Comparison of ENCODE assay signal across 1 cellular context in the genomic region with DNA sequence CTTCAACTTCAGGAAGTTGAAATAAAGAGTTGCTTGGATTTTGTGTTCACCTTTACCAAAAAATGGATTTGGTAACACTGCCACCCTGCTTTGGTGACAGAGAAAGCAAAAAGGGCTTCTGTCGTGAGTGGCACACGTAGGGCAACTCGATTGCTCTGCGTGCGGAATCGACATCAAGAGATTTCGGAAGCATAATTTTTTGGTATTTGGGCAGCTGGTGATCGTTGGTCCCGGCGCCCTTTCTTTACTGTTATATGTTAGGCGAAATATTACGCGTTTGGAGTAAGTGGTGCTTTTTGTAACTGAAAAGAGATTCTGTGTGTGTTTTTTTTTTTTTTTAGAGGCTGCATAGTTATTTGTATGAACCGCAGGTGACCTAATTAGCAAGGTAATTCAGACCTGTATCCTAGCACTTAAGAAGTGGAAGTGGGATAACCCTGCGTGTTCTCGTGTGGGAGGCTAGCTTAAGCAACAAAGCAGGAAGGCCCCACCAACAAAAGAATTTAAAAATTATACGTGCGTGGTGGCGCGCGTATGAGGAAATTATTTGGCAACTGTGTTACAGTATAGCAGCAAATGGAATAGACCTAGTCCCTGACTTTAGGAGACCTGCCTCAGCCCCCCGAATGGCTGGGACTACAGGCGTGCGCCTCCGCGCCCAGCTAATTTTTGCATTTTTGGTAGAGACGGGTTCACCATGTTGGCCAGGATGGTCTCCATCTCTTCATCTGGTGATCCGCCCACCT.
TF ChIP-seq lines count a peak whose summit lies in the region.

Gene RNU11, plus strand, starts transcription at position 108 of the 746 bp plus-strand sequence.

TF ChIP-seq in HEK293, 187 proteins besides CTCF, POLR2A, EP300 and RAD21 (continued from another document and continues in another):
- TF ChIP-seq EGR2 (tag by site-specific recombination; IDR thresholded peaks at IDR 0.05; ENCODE audit: low read depth) (peak; percentile 76), ZBTB17 (tag by site-specific recombination; IDR thresholded peaks at IDR 0.05) (peak; percentile 99), ZNF184 (tag by site-specific recombination; IDR thresholded peaks at IDR 0.05) (peak; percentile 76; the same call in 1 of the 2 replicates), ZNF670 (tag by site-specific recombination; IDR thresholded peaks at IDR 0.05; ENCODE audit: low read depth) (no peak), ZNF530 (tag by site-specific recombination; IDR thresholded peaks at IDR 0.05; ENCODE audit: low read depth) (no peak), INSM2 (tag by site-specific recombination; IDR thresholded peaks at IDR 0.05) (peak; percentile 97), ZNF548 (tag by site-specific recombination; IDR thresholded peaks at IDR 0.05) (no peak), ZNF157 (tag by site-specific recombination; IDR thresholded peaks at IDR 0.05) (no peak), ZNF654 (tag by site-specific recombination; IDR thresholded peaks at IDR 0.05; ENCODE audit: low read depth) (no peak; the same call in 1 of the 2 replicates), ZNF837 (tag by site-specific recombination; IDR thresholded peaks at IDR 0.05) (peak; percentile 97), GLI2 (tag by site-specific recombination; IDR thresholded peaks at IDR 0.05; ENCODE audit: borderline replicate concordance, low read depth) (no peak; the same call in 1 of the 2 replicates), ZFP3 (tag by site-specific recombination; IDR thresholded peaks at IDR 0.05; ENCODE audit: low read depth) (peak; percentile 47; the same call in 1 of the 2 replicates), ZNF645 (tag by site-specific recombination; IDR thresholded peaks at IDR 0.05) (peak; percentile 68; the same call in 1 of the 2 replicates), REPIN1 (tag by site-specific recombination; IDR thresholded peaks at IDR 0.05; ENCODE audit: low read depth) (peak; percentile 98), ZBTB48 (tag by site-specific recombination; IDR thresholded peaks at IDR 0.05) (peak; percentile 16; the same call in 1 of the 2 replicates), PBX3 (CRISPR knock-in tag; IDR thresholded peaks at IDR 0.05) (no peak), ZNF140 (tag by site-specific recombination; IDR thresholded peaks at IDR 0.05) (no peak), ZNF223 (tag by site-specific recombination; IDR thresholded peaks at IDR 0.05) (no peak), IKZF3 (tag by site-specific recombination; IDR thresholded peaks at IDR 0.05) (peak; percentile 82; the same call in 1 of the 2 replicates), ZSCAN16 (tag by site-specific recombination; IDR thresholded peaks at IDR 0.05) (peak; percentile 85), ZNF16 (tag by site-specific recombination; IDR thresholded peaks at IDR 0.05; ENCODE audit: low read depth) (peak; percentile 62), ZFP41 (tag by site-specific recombination; IDR thresholded peaks at IDR 0.05; ENCODE audit: borderline replicate concordance) (peak; percentile 90; the same call in 1 of the 2 replicates), KLF17 (tag by site-specific recombination; IDR thresholded peaks at IDR 0.05) (peak; percentile 95; the same call in 1 of the 2 replicates), ZIC2 (tag by site-specific recombination; IDR thresholded peaks at IDR 0.05) (peak; percentile 63), KLF1 (tag by site-specific recombination; IDR thresholded peaks at IDR 0.05) (no peak), SP7 (tag by site-specific recombination; IDR thresholded peaks at IDR 0.05) (peak; percentile 93), ZNF660 (tag by site-specific recombination; IDR thresholded peaks at IDR 0.05) (peak; percentile 99), ZNF398 (tag by site-specific recombination; IDR thresholded peaks at IDR 0.05) (no peak; the same call in 1 of the 2 replicates), ZNF791 (tag by site-specific recombination; IDR thresholded peaks at IDR 0.05) (no peak), ZNF112 (tag by site-specific recombination; IDR thresholded peaks at IDR 0.05) (no peak), ZNF302 (tag by site-specific recombination; IDR thresholded peaks at IDR 0.05; ENCODE audit: low read depth) (peak; percentile 9; the same call in 1 of the 2 replicates), SP3 (tag by site-specific recombination; IDR thresholded peaks at IDR 0.05) (peak; percentile 70), ZNF585B (tag by site-specific recombination; IDR thresholded peaks at IDR 0.05) (no peak; the same call in 1 of the 2 replicates), ZNF549 (tag by site-specific recombination; IDR thresholded peaks at IDR 0.05) (no peak), ZNF843 (tag by site-specific recombination; IDR thresholded peaks at IDR 0.05) (peak; percentile 91), ZFP69B (tag by site-specific recombination; IDR thresholded peaks at IDR 0.05) (peak; percentile 96), ZNF19 (tag by site-specific recombination; IDR thresholded peaks at IDR 0.05; ENCODE audit: low read depth) (peak; percentile 43; the same call in 1 of the 2 replicates), ZXDB (tag by site-specific recombination; IDR thresholded peaks at IDR 0.05) (peak; percentile 97), ZBTB21 (tag by site-specific recombination; IDR thresholded peaks at IDR 0.05) (peak; percentile 67; the same call in 1 of the 2 replicates), ZSCAN30 (tag by site-specific recombination; IDR thresholded peaks at IDR 0.05) (peak; percentile 95)
- TF ChIP-seq, protein P1, sequence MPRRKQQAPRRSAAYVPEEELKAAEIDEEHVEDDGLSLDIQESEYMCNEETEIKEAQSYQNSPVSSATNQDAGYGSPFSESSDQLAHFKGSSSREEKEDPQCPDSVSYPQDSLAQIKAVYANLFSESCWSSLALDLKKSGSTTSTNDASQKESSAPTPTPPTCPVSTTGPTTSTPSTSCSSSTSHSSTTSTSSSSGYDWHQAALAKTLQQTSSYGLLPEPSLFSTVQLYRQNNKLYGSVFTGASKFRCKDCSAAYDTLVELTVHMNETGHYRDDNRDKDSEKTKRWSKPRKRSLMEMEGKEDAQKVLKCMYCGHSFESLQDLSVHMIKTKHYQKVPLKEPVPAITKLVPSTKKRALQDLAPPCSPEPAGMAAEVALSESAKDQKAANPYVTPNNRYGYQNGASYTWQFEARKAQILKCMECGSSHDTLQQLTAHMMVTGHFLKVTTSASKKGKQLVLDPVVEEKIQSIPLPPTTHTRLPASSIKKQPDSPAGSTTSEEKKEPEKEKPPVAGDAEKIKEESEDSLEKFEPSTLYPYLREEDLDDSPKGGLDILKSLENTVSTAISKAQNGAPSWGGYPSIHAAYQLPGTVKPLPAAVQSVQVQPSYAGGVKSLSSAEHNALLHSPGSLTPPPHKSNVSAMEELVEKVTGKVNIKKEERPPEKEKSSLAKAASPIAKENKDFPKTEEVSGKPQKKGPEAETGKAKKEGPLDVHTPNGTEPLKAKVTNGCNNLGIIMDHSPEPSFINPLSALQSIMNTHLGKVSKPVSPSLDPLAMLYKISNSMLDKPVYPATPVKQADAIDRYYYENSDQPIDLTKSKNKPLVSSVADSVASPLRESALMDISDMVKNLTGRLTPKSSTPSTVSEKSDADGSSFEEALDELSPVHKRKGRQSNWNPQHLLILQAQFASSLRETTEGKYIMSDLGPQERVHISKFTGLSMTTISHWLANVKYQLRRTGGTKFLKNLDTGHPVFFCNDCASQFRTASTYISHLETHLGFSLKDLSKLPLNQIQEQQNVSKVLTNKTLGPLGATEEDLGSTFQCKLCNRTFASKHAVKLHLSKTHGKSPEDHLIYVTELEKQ (tag by site-specific recombination; IDR thresholded peaks at IDR 0.05; ENCODE audit: borderline replicate concordance): peak; percentile 82; the same call in 1 of the 2 replicates
- TF ChIP-seq, protein P2, sequence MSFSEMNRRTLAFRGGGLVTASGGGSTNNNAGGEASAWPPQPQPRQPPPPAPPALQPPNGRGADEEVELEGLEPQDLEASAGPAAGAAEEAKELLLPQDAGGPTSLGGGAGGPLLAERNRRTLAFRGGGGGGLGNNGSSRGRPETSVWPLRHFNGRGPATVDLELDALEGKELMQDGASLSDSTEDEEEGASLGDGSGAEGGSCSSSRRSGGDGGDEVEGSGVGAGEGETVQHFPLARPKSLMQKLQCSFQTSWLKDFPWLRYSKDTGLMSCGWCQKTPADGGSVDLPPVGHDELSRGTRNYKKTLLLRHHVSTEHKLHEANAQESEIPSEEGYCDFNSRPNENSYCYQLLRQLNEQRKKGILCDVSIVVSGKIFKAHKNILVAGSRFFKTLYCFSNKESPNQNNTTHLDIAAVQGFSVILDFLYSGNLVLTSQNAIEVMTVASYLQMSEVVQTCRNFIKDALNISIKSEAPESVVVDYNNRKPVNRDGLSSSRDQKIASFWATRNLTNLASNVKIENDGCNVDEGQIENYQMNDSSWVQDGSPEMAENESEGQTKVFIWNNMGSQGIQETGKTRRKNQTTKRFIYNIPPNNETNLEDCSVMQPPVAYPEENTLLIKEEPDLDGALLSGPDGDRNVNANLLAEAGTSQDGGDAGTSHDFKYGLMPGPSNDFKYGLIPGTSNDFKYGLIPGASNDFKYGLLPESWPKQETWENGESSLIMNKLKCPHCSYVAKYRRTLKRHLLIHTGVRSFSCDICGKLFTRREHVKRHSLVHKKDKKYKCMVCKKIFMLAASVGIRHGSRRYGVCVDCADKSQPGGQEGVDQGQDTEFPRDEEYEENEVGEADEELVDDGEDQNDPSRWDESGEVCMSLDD (tag by site-specific recombination; IDR thresholded peaks at IDR 0.05): peak; percentile 62; the same call in 1 of the 2 replicates
- TF ChIP-seq, protein P3, sequence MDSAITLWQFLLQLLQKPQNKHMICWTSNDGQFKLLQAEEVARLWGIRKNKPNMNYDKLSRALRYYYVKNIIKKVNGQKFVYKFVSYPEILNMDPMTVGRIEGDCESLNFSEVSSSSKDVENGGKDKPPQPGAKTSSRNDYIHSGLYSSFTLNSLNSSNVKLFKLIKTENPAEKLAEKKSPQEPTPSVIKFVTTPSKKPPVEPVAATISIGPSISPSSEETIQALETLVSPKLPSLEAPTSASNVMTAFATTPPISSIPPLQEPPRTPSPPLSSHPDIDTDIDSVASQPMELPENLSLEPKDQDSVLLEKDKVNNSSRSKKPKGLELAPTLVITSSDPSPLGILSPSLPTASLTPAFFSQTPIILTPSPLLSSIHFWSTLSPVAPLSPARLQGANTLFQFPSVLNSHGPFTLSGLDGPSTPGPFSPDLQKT (IDR thresholded peaks at IDR 0.05; ENCODE audit: borderline replicate concordance, low read depth, low read length): no peak
- TF ChIP-seq, protein P4, sequence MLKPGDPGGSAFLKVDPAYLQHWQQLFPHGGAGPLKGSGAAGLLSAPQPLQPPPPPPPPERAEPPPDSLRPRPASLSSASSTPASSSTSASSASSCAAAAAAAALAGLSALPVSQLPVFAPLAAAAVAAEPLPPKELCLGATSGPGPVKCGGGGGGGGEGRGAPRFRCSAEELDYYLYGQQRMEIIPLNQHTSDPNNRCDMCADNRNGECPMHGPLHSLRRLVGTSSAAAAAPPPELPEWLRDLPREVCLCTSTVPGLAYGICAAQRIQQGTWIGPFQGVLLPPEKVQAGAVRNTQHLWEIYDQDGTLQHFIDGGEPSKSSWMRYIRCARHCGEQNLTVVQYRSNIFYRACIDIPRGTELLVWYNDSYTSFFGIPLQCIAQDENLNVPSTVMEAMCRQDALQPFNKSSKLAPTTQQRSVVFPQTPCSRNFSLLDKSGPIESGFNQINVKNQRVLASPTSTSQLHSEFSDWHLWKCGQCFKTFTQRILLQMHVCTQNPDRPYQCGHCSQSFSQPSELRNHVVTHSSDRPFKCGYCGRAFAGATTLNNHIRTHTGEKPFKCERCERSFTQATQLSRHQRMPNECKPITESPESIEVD (tag by site-specific recombination; IDR thresholded peaks at IDR 0.05): peak; percentile 95
